20 cellular contexts compared by ENCODE assay signal in the genomic region with DNA sequence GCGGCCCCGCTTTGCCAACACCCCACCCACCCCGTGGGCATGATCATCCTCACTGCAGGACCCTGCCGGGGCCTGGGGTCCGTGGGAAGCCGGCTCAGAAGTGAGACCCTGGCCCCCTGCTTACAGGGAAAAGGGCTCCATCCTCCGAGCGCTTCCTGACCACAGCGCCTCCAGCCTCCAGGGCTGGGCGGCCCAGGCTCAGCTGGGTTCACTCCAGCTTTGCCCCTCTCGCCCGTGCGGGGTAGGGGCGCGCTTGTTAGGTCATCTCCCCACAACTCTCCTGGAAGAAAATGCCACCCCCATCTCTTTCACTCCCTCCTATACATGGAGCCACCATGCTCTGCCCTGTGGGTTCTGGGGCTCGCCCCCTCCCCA. TPM values are rescaled to one million over a fixed set of nuclear protein-coding genes. Genes with fewer than 3 reads are reported as not detected.
DNase-seq lines count a peak whose midpoint lies in the region; ATAC-seq and TF ChIP-seq lines count a peak whose summit lies in the region.
"Had no signal": no experiment of that assay in that cellular context is flagged by ENCODE, and none has a peak within 500 bp of the region (broad histone marks: within the 10 kb centered on the region; RNA-seq: fewer than 3 reads in every experiment).

No MANE protein-coding gene starts in this region.

- no peak overlapping the region for H3K27ac Mint-ChIP-seq in endothelial cell (ENCODE audit: unreplicated experiment)
- no peak overlapping the region for H3K27ac Mint-ChIP-seq in nephron progenitor cell
- no peak overlapping the region for H3K27ac Mint-ChIP-seq in activated T-helper 2 cell treated with anti-CD3 and anti-CD28 coated beads, Interferon-gamma antibody, Interleukin-2, Interleukin-4, amounts not matched to agents 10 μg/mL and 5 μg/mL and 100 μg/mL, durations not matched to agents 14 hours and 24 hours and 36 hours
- H3K27ac Mint-ChIP-seq: brain; CD4-positive, alpha-beta memory T cell had no signal

- H3K4me3 Mint-ChIP-seq in endothelial cell (ENCODE audit: unreplicated experiment) (no peak overlapping the region), nephron progenitor cell (peak overlapping the region; percentile 32)
- H3K4me3 Mint-ChIP-seq in activated T-helper 2 cell treated with anti-CD3 and anti-CD28 coated beads, Interferon-gamma antibody, Interleukin-2, Interleukin-4, amounts not matched to agents 10 μg/mL and 5 μg/mL and 100 μg/mL, durations not matched to agents 14 hours and 24 hours and 36 hours (ENCODE audit: low read depth), result no peak overlapping the region
- H3K4me3 Mint-ChIP-seq: brain had no signal

- peaks cover 9 to 45% (median 25%) of the 10 kb centered on the region in 7 donors for H3K27me3 ChIP-seq in heart right ventricle
- peaks cover 0 to 37% (median 7%) of the 10 kb centered on the region in 4 donors for H3K27me3 ChIP-seq in esophagus squamous epithelium

- H3K36me3 Mint-ChIP-seq in endothelial cell (ENCODE audit: low read depth, unreplicated experiment), result peaks cover 4% of the 10 kb centered on the region
- H3K36me3 Mint-ChIP-seq in nephron progenitor cell (ENCODE audit: low read depth), result no peaks in the 10 kb centered on the region
- no peaks in the 10 kb centered on the region for H3K36me3 Mint-ChIP-seq in activated T-helper 2 cell treated with anti-CD3 and anti-CD28 coated beads, Interferon-gamma antibody, Interleukin-2, Interleukin-4, amounts not matched to agents 10 μg/mL and 5 μg/mL and 100 μg/mL, durations not matched to agents 14 hours and 24 hours and 36 hours (ENCODE audit: low read depth)
- H3K36me3 Mint-ChIP-seq: brain; CD4-positive, alpha-beta memory T cell had no signal

- H3K9me3 Mint-ChIP-seq in endothelial cell (ENCODE audit: unreplicated experiment) (no peaks in the 10 kb centered on the region), nephron progenitor cell (no peaks in the 10 kb centered on the region)
- H3K9me3 Mint-ChIP-seq in activated T-helper 2 cell treated with anti-CD3 and anti-CD28 coated beads, Interferon-gamma antibody, Interleukin-2, Interleukin-4, amounts not matched to agents 10 μg/mL and 5 μg/mL and 100 μg/mL, durations not matched to agents 14 hours and 24 hours and 36 hours, result no peaks in the 10 kb centered on the region
- H3K9me3 Mint-ChIP-seq: brain; CD4-positive, alpha-beta memory T cell had no signal

- intact Hi-C loops in heart right ventricle (cut with DNase I) (no loop called here), cardiac septum (cut with DNase I) (no loop called here), esophagus squamous epithelium (cut with DNase I) (no loop called here)
- intact Hi-C loops in activated T-helper 2 cell treated with anti-CD3 and anti-CD28 coated beads, Interferon-gamma antibody, Interleukin-2, Interleukin-4, amounts not matched to agents 10 μg/mL and 5 μg/mL and 100 μg/mL, durations not matched to agents 14 hours and 24 hours and 36 hours (cut with micrococcal nuclease), result no loop called here

- WGBS in heart right ventricle, 2 donors, result 49 to 53% methylated on average over 16 of the region's 16 CpGs
- whole genome bisulfite sequencing in esophagus squamous epithelium, 2 donors, result 57% methylated on average over 6 of the region's 16 CpGs; no CpG with 5 or more reads in 1 of the 2 donors

- no peak overlapping the region for H3K27ac ChIP-seq in heart right ventricle
- no peak overlapping the region for H3K27ac ChIP-seq in esophagus squamous epithelium
- H3K27ac ChIP-seq: VCaP had no signal

- H3K4me3 ChIP-seq in heart right ventricle (peak overlapping the region in 5 of 10 donors; percentile 22 to 45 (median 42)), esophagus squamous epithelium (peak overlapping the region in 2 of 4 donors; percentile 31 to 58)
- H3K4me3 ChIP-seq: HAP-1 had no signal

- H3K36me3 ChIP-seq in heart right ventricle (no peaks in the 10 kb centered on the region), esophagus squamous epithelium (no peaks in the 10 kb centered on the region)
- H3K36me3 ChIP-seq: HAP-1 had no signal

- H3K4me1 ChIP-seq in heart right ventricle (peaks cover 6 to 25% (median 11%) of the 10 kb centered on the region in 9 donors), esophagus squamous epithelium (peaks cover 5 to 11% (median 9%) of the 10 kb centered on the region in 3 donors)
- H3K4me1 ChIP-seq: HAP-1 had no signal

- no peak for TF ChIP-seq POLR2A in esophagus squamous epithelium (IDR thresholded peaks at IDR 0.05)

- H3K27me3 Mint-ChIP-seq in endothelial cell (ENCODE audit: unreplicated experiment) (peaks cover 5% of the 10 kb centered on the region), nephron progenitor cell (ENCODE audit: low read depth, poor library complexity) (peaks cover 31% of the 10 kb centered on the region)
- H3K27me3 Mint-ChIP-seq in activated T-helper 2 cell treated with anti-CD3 and anti-CD28 coated beads, Interferon-gamma antibody, Interleukin-2, Interleukin-4, amounts not matched to agents 10 μg/mL and 5 μg/mL and 100 μg/mL, durations not matched to agents 14 hours and 24 hours and 36 hours (ENCODE audit: low read depth), result peaks cover 50% of the 10 kb centered on the region
- H3K27me3 Mint-ChIP-seq: brain had no signal

- no peak for DNase-seq in heart right ventricle
- no peak for DNase-seq in cardiac septum (ENCODE audit: low spot score)
- peak; percentile 34 for DNase-seq in endothelial cell (ENCODE audit: low spot score)
- no peak for DNase-seq in nephron progenitor cell
- no peak for DNase-seq in DMS79 (lab: John Stamatoyannopoulos, UW)
- no peak for DNase-seq in activated T-helper 2 cell treated with anti-CD3 and anti-CD28 coated beads, Interferon-gamma antibody, Interleukin-2, Interleukin-4, amounts not matched to agents 10 μg/mL and 5 μg/mL and 100 μg/mL, durations not matched to agents 14 hours and 24 hours and 36 hours (ENCODE audit: low spot score)
- no peak for DNase-seq in esophagus squamous epithelium (lab: John Stamatoyannopoulos, UW)
- DNase-seq: ACHN; activated effector memory CD4-positive, alpha-beta T cell treated with anti-CD3 and anti-CD28 coated beads, Interleukin-2, amount 50 U/mL, for 16 hours; CD4-positive, alpha-beta memory T cell; NCI-H2081 treated with DMSO at 0.1 percent for 48 hours; NCI-H526; PC-3; stimulated activated CD4-positive, alpha-beta T cell treated with anti-CD3 and anti-CD28 coated beads, Interleukin-2, amount 100 ng/mL, for 48 hours; trophoblast cell had no signal

- H3K9me3 ChIP-seq in heart right ventricle (no peaks in the 10 kb centered on the region), esophagus squamous epithelium (no peaks in the 10 kb centered on the region)
- H3K9me3 ChIP-seq: HAP-1 had no signal

- peak in 5 of 8 donors; percentile 5 to 57 (median 18) for ATAC-seq in heart right ventricle
- ATAC-seq in HG03159 (IDR thresholded peaks at IDR 0.05; ENCODE audit: unreplicated experiment), result no peak
- ATAC-seq: PC-3 had no signal

- no peak for TF ChIP-seq CTCF in heart right ventricle (IDR thresholded peaks at IDR 0.05)
- no peak for TF ChIP-seq CTCF in endothelial cell (IDR thresholded peaks at IDR 0.05; ENCODE audit: unreplicated experiment)
- TF ChIP-seq CTCF in nephron progenitor cell (IDR thresholded peaks at IDR 0.05), result no peak
- no peak for TF ChIP-seq CTCF in esophagus squamous epithelium (IDR thresholded peaks at IDR 0.05)

- H3K4me1 Mint-ChIP-seq in endothelial cell (ENCODE audit: unreplicated experiment) (peaks cover 12% of the 10 kb centered on the region), nephron progenitor cell (peaks cover 16% of the 10 kb centered on the region)
- H3K4me1 Mint-ChIP-seq in activated T-helper 2 cell treated with anti-CD3 and anti-CD28 coated beads, Interferon-gamma antibody, Interleukin-2, Interleukin-4, amounts not matched to agents 10 μg/mL and 5 μg/mL and 100 μg/mL, durations not matched to agents 14 hours and 24 hours and 36 hours (ENCODE audit: low read depth), result peaks cover 3% of the 10 kb centered on the region

RNA-seq across cellular contexts. Expression of a gene that starts 6.6 kb away (rescaled TPM):
- total RNA-seq in heart right ventricle (1 to 10 TPM in 4 of 10 donors, under 1 TPM in 4, not detected in 2; 0.44 to 2.1 (median 1.1) TPM), cardiac septum (0.48 TPM), endothelial cell (ENCODE audit: unreplicated experiment) (not detected), esophagus squamous epithelium (not detected)
- polyA plus RNA-seq in heart right ventricle, result 1 to 10 TPM; 3.1 TPM
- not detected in 2 replicates for total RNA-seq in activated T-helper 2 cell treated with anti-CD3 and anti-CD28 coated beads, Interferon-gamma antibody, Interleukin-2, Interleukin-4, amounts not matched to agents 10 μg/mL and 5 μg/mL and 100 μg/mL, durations not matched to agents 14 hours and 24 hours and 36 hours
- total RNA-seq: CD4-positive, alpha-beta memory T cell; lung microvascular endothelial cell; PC-3 had no signal

RNA-seq across cellular contexts. Expression of a gene that starts 14.7 kb away (rescaled TPM):
- total RNA-seq in heart right ventricle (10 to 100 TPM; 28.7 to 83.4 (median 47.3) TPM), cardiac septum (30.4 TPM), endothelial cell (ENCODE audit: unreplicated experiment) (8.8 TPM), esophagus squamous epithelium (10 to 100 TPM; 12.1 to 25.7 (median 19.5) TPM)
- polyA plus RNA-seq in heart right ventricle, result 10 to 100 TPM; 23.4 to 44.3 TPM
- 9.9 TPM in 2 replicates for total RNA-seq in activated T-helper 2 cell treated with anti-CD3 and anti-CD28 coated beads, Interferon-gamma antibody, Interleukin-2, Interleukin-4, amounts not matched to agents 10 μg/mL and 5 μg/mL and 100 μg/mL, durations not matched to agents 14 hours and 24 hours and 36 hours
